19 cellular contexts compared by ENCODE assay signal in genomic region chr11:78171951-78172350, GRCh38. TPM values are rescaled to one million over a fixed set of nuclear protein-coding genes. Genes with fewer than 3 reads are reported as not detected.
DNase-seq lines count a peak whose midpoint lies in the region; ATAC-seq and TF ChIP-seq lines count a peak whose summit lies in the region.
"Had no signal": no experiment of that assay in that cellular context is flagged by ENCODE, and none has a peak within 500 bp of the region (broad histone marks: within the 10 kb centered on the region; RNA-seq: fewer than 3 reads in every experiment).

No MANE protein-coding gene starts in this region.

- no peaks in the 10 kb centered on the region for H3K4me1 Mint-ChIP-seq in stimulated activated naive CD8-positive, alpha-beta T cell treated with anti-CD3 and anti-CD28 coated beads, Interleukin-15, amount 100 ng/mL, for 72 hours
- H3K4me1 Mint-ChIP-seq in HFFc6 (ENCODE audit: low read depth) = peaks cover 21% of the 10 kb centered on the region

- H3K27ac Mint-ChIP-seq in stimulated activated naive CD8-positive, alpha-beta T cell treated with anti-CD3 and anti-CD28 coated beads, Interleukin-15, amount 100 ng/mL, for 72 hours = peak overlapping the region in 1 of 2 donors; percentile 16
- no peak overlapping the region for H3K27ac Mint-ChIP-seq in HFFc6

- H3K36me3 Mint-ChIP-seq in HFFc6 (ENCODE audit: low read depth) = peaks cover 44% of the 10 kb centered on the region

- no peak for DNase-seq in stimulated activated naive CD8-positive, alpha-beta T cell treated with anti-CD3 and anti-CD28 coated beads, Interleukin-15, amount 100 ng/mL, for 72 hours
- DNase-seq in stimulated activated naive CD8-positive, alpha-beta T cell treated with anti-CD3 and anti-CD28 coated beads, Interleukin-15, Interleukin-2, amounts not matched to agents 100 U/mL and 50 U/mL, for 24 hours = no peak
- DNase-seq in foreskin keratinocyte (no peak), thoracic aorta (ENCODE audit: low spot score) (no peak), HFFc6 (no peak), NCI-H510A treated with DMSO at 0.1 percent for 48 hours (lab: John Stamatoyannopoulos, UW) (no peak)
- no peak for DNase-seq in activated CD8-positive, alpha-beta memory T cell treated with anti-CD3 and anti-CD28 coated beads, Interleukin-2, amount 50 U/mL, for 4 hours
- DNase-seq: EL, GF-D8, Kasumi-1, NCI-H1694, NCI-H2081, NCI-H2171, NCI-H345, NCI-H524 treated with DMSO at 0.1 percent for 48 hours, NCI-H82, Peyer's patch had no signal

- H3K36me3 ChIP-seq in thoracic aorta = peaks cover 20% of the 10 kb centered on the region

- H3K9me3 Mint-ChIP-seq in stimulated activated naive CD8-positive, alpha-beta T cell treated with anti-CD3 and anti-CD28 coated beads, Interleukin-15, amount 100 ng/mL, for 72 hours = peaks cover 0 to 7% of the 10 kb centered on the region in 2 donors
- no peaks in the 10 kb centered on the region for H3K9me3 Mint-ChIP-seq in HFFc6

- TF ChIP-seq CTCF in foreskin keratinocyte (conservative IDR thresholded peaks at IDR 0.05) (no peak), thoracic aorta (IDR thresholded peaks at IDR 0.05) (no peak), HFFc6 (IDR thresholded peaks at IDR 0.05) (no peak)

- no peak overlapping the region for H3K4me3 ChIP-seq in thoracic aorta
- H3K4me3 ChIP-seq: Peyer's patch, SJSA1 had no signal

- no peaks in the 10 kb centered on the region for H3K27me3 Mint-ChIP-seq in stimulated activated naive CD8-positive, alpha-beta T cell treated with anti-CD3 and anti-CD28 coated beads, Interleukin-15, amount 100 ng/mL, for 72 hours
- no peaks in the 10 kb centered on the region; the same call in 1 of the 2 replicates for H3K27me3 Mint-ChIP-seq in HFFc6 (ENCODE audit: insufficient read depth)

- no peak overlapping the region for H3K4me3 Mint-ChIP-seq in stimulated activated naive CD8-positive, alpha-beta T cell treated with anti-CD3 and anti-CD28 coated beads, Interleukin-15, amount 100 ng/mL, for 72 hours
- no peak overlapping the region for H3K4me3 Mint-ChIP-seq in HFFc6

- H3K4me1 ChIP-seq in foreskin keratinocyte (no peaks in the 10 kb centered on the region), thoracic aorta (ENCODE audit: control insufficient read depth in 1 of 2, low read depth in 2 of 2) (peaks cover 15 to 55% of the 10 kb centered on the region in 2 donors)

- no peaks in the 10 kb centered on the region for H3K9me3 ChIP-seq in thoracic aorta
- H3K9me3 ChIP-seq: Peyer's patch, SJSA1 had no signal

- peak; percentile 18 for ATAC-seq in stimulated activated naive CD8-positive, alpha-beta T cell treated with anti-CD3 and anti-CD28 coated beads, Interleukin-15, amount 100 ng/mL, for 72 hours
- ATAC-seq in stimulated activated naive CD8-positive, alpha-beta T cell treated with anti-CD3 and anti-CD28 coated beads, Interleukin-15, Interleukin-2, amounts not matched to agents 100 U/mL and 50 U/mL, for 24 hours = no peak
- peak; percentile 12 for ATAC-seq in foreskin keratinocyte
- ATAC-seq in thoracic aorta (ENCODE audit: insufficient number of reproducible peaks, low FRiP score, low read depth) = no peak

- no peaks in the 10 kb centered on the region for H3K27me3 ChIP-seq in foreskin keratinocyte
- no peaks in the 10 kb centered on the region for H3K27me3 ChIP-seq in thoracic aorta (replicated peaks; ENCODE audit: insufficient read depth)
- H3K27me3 ChIP-seq: Peyer's patch, SJSA1 had no signal

- H3K27ac ChIP-seq in foreskin keratinocyte (no peak overlapping the region), thoracic aorta (peak overlapping the region; percentile 91 to 96)
- H3K27ac ChIP-seq: C4-2B, Peyer's patch, SJSA1 had no signal

RNA-seq across cellular contexts. Expression of gene KCTD21, which starts 16.5 kb away (rescaled TPM):
- total RNA-seq in foreskin keratinocyte (6.1 and 6.7 TPM in 2 replicates), thoracic aorta (10 to 100 TPM in 1 of 2 donors, 1 to 10 TPM in 1; 9.1 to 13.7 TPM)
- polyA plus RNA-seq in foreskin keratinocyte = 3.8 and 3.9 TPM in 2 replicates
- 10 to 100 TPM; 10.4 to 15.7 (median 12.6) TPM for total RNA-seq in HFFc6 (2021; fragmentation: NEBNext Ultra II Directional; extraction: Animal tissue kit (Norgen Biotek cat#: 25700))

RNA-seq across cellular contexts. Expression of gene USP35, which starts 16.8 kb away (rescaled TPM):
- total RNA-seq in foreskin keratinocyte (5.2 and 6.1 TPM in 2 replicates), thoracic aorta (10 to 100 TPM; 38.8 to 44.1 TPM)
- 3.3 and 3.7 TPM in 2 replicates for polyA plus RNA-seq in foreskin keratinocyte
- total RNA-seq in HFFc6 (2021; fragmentation: NEBNext Ultra II Directional; extraction: Animal tissue kit (Norgen Biotek cat#: 25700)) = 10 to 100 TPM in 1 of 6 experiments, 1 to 10 TPM in 5; 8.5 to 10.6 (median 9.0) TPM

RNA-seq across cellular contexts. Expression of gene ALG8, which starts 32.5 kb away (rescaled TPM):
- total RNA-seq in foreskin keratinocyte (46.6 and 46.8 TPM in 2 replicates), thoracic aorta (10 to 100 TPM; 19.5 to 26.3 TPM)
- 41.8 and 45.1 TPM in 2 replicates for polyA plus RNA-seq in foreskin keratinocyte
- 10 to 100 TPM; 62.0 to 84.0 (median 69.8) TPM for total RNA-seq in HFFc6 (2021; fragmentation: NEBNext Ultra II Directional; extraction: Animal tissue kit (Norgen Biotek cat#: 25700))

Comparison
In these comparisons a context has a peak if more than half of its experiments do, and no peak if none do; other contexts are left out.
1. ATAC-seq: peak in stimulated activated naive CD8-positive, alpha-beta T cell treated with anti-CD3 and anti-CD28 coated beads, Interleukin-15, amount 100 ng/mL, for 72 hours (single experiment) and foreskin keratinocyte (single experiment); none in stimulated activated naive CD8-positive, alpha-beta T cell treated with anti-CD3 and anti-CD28 coated beads, Interleukin-15, Interleukin-2, amounts not matched to agents 100 U/mL and 50 U/mL, for 24 hours (single experiment) and thoracic aorta (single experiment).